In the genomic region with DNA sequence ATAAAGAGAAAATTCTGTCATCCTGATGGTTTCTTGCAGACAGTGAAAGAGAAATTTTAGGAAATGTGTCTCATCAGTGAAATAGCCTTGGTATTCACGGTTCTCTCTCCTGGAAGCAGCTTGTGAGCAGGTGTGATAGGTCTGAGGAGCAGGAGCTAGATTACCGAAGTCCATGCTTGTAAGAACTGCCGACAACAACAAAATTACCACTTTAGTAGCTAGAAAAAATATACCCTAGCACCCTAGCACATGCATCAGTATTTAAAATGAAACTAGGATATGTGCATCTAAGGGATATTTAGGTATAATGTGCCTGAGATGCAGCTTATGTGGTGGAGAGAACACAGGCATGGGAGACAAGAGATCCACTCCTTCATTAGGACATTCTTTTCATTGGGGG, we compare ENCODE assay signal across 3 cellular contexts.
TF ChIP-seq lines count a peak whose summit lies in the region.

No MANE protein-coding gene starts in this region.

TF ChIP-seq in A549, 52 proteins besides CTCF, POLR2A, EP300 and RAD21:
- TF ChIP-seq EHF (CRISPR knock-in tag; IDR thresholded peaks at IDR 0.05) (no peak), MAFK (IDR thresholded peaks at IDR 0.05; ENCODE audit: partially characterized antibody) (peak; percentile 62)
TF ChIP-seq in A549: peak in this region for 1.

TF ChIP-seq in IMR-90, 13 proteins besides CTCF, POLR2A, EP300 and RAD21:
- TF ChIP-seq RFX5 (IDR thresholded peaks at IDR 0.05; ENCODE audit: low read depth, low read length) (no peak), MAFK (IDR thresholded peaks at IDR 0.05; ENCODE audit: low read depth, low read length) (peak; percentile 63; the same call in 1 of the 2 replicates)

TF ChIP-seq in K562, 482 proteins besides CTCF, POLR2A, EP300 and RAD21:
- TF ChIP-seq ZNF316 (IDR thresholded peaks at IDR 0.05) (0 out of 2 replicates have a peak, but pooled peaks have one; percentile 16), MTF1 (CRISPR knock-in tag; IDR thresholded peaks at IDR 0.05; ENCODE audit: borderline replicate concordance) (no peak), GTF2E2 (tag; IDR thresholded peaks at IDR 0.05) (no peak), PURB (CRISPR knock-in tag; IDR thresholded peaks at IDR 0.05; ENCODE audit: low read depth) (no peak)
- TF ChIP-seq, protein P1, sequence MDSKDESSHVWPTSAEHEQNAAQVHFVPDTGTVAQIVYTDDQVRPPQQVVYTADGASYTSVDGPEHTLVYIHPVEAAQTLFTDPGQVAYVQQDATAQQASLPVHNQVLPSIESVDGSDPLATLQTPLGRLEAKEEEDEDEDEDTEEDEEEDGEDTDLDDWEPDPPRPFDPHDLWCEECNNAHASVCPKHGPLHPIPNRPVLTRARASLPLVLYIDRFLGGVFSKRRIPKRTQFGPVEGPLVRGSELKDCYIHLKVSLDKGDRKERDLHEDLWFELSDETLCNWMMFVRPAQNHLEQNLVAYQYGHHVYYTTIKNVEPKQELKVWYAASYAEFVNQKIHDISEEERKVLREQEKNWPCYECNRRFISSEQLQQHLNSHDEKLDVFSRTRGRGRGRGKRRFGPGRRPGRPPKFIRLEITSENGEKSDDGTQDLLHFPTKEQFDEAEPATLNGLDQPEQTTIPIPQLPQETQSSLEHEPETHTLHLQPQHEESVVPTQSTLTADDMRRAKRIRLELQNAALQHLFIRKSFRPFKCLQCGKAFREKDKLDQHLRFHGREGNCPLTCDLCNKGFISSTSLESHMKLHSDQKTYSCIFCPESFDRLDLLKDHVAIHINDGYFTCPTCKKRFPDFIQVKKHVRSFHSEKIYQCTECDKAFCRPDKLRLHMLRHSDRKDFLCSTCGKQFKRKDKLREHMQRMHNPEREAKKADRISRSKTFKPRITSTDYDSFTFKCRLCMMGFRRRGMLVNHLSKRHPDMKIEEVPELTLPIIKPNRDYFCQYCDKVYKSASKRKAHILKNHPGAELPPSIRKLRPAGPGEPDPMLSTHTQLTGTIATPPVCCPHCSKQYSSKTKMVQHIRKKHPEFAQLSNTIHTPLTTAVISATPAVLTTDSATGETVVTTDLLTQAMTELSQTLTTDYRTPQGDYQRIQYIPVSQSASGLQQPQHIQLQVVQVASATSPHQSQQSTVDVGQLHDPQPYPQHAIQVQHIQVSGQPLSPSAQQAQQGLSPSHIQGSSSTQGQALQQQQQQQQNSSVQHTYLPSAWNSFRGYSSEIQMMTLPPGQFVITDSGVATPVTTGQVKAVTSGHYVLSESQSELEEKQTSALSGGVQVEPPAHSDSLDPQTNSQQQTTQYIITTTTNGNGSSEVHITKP (IDR thresholded peaks at IDR 0.05; ENCODE audit: partially characterized antibody) = no peak
